In genomic region chr5:176388341-176389113, GRCh38 we compare ENCODE assay signal across 8 cellular contexts. TPM values are rescaled to one million over a fixed set of nuclear protein-coding genes. Genes with fewer than 3 reads are reported as not detected.
DNase-seq lines count a peak whose midpoint lies in the region; ATAC-seq, FAIRE-seq and TF ChIP-seq lines count a peak whose summit lies in the region.

Gene HIGD2A (plus strand): TSS chr5:176388751. CDS start chr5:176388820, 69 bp downstream.
Gene NOP16 (minus strand): TSS chr5:176388598. CDS start chr5:176388539, 59 bp downstream.

- H3K9me2 ChIP-seq in Loucy (replicated peaks; ENCODE audit: low read depth, low read length): no peaks in the 10 kb centered on the region

- peaks cover 4% of the 10 kb centered on the region; the same call in 1 of the 2 replicates for H3K36me3 ChIP-seq in Loucy (ENCODE audit: insufficient read depth, low read length)

- H3K9me3 ChIP-seq in Loucy (ENCODE audit: insufficient read depth, low read depth, low read length): no peaks in the 10 kb centered on the region

- FAIRE-seq in H54 (lab: Jason Lieb, UNC): peak; percentile 78

- peaks cover 29 to 31% of the 10 kb centered on the region in 2 donors for H3K4me1 Mint-ChIP-seq in natural killer cell treated with Interleukin-12 subunit alpha and Interleukin-12 subunit beta and Interleukin-15 and Interleukin-18, amount 100 ng/mL, for 72 hours (ENCODE audit: low read depth in 2 of 2)

- peak within 1 kb of the TSS; percentile 87 to 96 for H3K27ac Mint-ChIP-seq in natural killer cell treated with Interleukin-12 subunit alpha and Interleukin-12 subunit beta and Interleukin-15 and Interleukin-18, amount 100 ng/mL, for 72 hours

- H2AFZ ChIP-seq in Loucy (ENCODE audit: low read length): peak within 1 kb of the TSS; percentile 96

- peak within 1 kb of the TSS; percentile 88 for H3K4me2 ChIP-seq in Loucy (ENCODE audit: low read depth, low read length, poor library complexity, severe bottlenecking)

- H4K20me1 ChIP-seq in Loucy (ENCODE audit: insufficient read depth, low read length, poor library complexity, severe bottlenecking): no peaks in the 10 kb centered on the region

- no peaks in the 10 kb centered on the region for H3K9me3 Mint-ChIP-seq in natural killer cell treated with Interleukin-12 subunit alpha and Interleukin-12 subunit beta and Interleukin-15 and Interleukin-18, amount 100 ng/mL, for 72 hours

- ATAC-seq in natural killer cell treated with Interleukin-12 subunit alpha and Interleukin-12 subunit beta and Interleukin-15 and Interleukin-18, amount 100 ng/mL, for 72 hours: peak; percentile 95 to 96
- peak; percentile 95 for ATAC-seq in stimulated activated naive CD8-positive, alpha-beta T cell treated with anti-CD3 and anti-CD28 coated beads, Interleukin-15, Interleukin-2, amounts not matched to agents 100 U/mL and 50 U/mL, for 24 hours

- no peaks in the 10 kb centered on the region for H3K27me3 ChIP-seq in Loucy (ENCODE audit: insufficient read depth, low read length, poor library complexity, severe bottlenecking)

- DNase-seq in EL (peak; percentile 99), H54 (ENCODE audit: insufficient read length, low spot score) (peak; percentile 93), fibroblast of pulmonary artery (ENCODE audit: low read depth) (peak; percentile 99)
- peak; percentile 99 for DNase-seq in activated T-helper 9 cell treated with anti-CD3 and anti-CD28 coated beads, Interleukin-2, amount 50 U/mL, for 16 hours (ENCODE audit: low read depth)
- DNase-seq in natural killer cell treated with Interleukin-12 subunit alpha and Interleukin-12 subunit beta and Interleukin-15 and Interleukin-18, amount 100 ng/mL, for 72 hours (ENCODE audit: low spot score): peak; percentile 99
- DNase-seq in stimulated activated naive CD8-positive, alpha-beta T cell treated with anti-CD3 and anti-CD28 coated beads, Interleukin-15, Interleukin-2, amounts not matched to agents 100 U/mL and 50 U/mL, for 24 hours: peak; percentile 99

- peaks cover 6% of the 10 kb centered on the region for H3K4me1 ChIP-seq in Loucy (ENCODE audit: insufficient read depth, low read length, poor library complexity, severe bottlenecking)

- H3K9ac ChIP-seq in Loucy (ENCODE audit: low read depth, low read length, poor library complexity, severe bottlenecking): peak within 1 kb of the TSS; percentile 87

- peaks cover 22% of the 10 kb centered on the region for H3K36me3 Mint-ChIP-seq in natural killer cell treated with Interleukin-12 subunit alpha and Interleukin-12 subunit beta and Interleukin-15 and Interleukin-18, amount 100 ng/mL, for 72 hours

- H3F3A ChIP-seq in Loucy (ENCODE audit: low read depth): no peaks in the 10 kb centered on the region

- H3K79me2 ChIP-seq in Loucy (ENCODE audit: insufficient read depth, low read length): peaks cover 37% of the 10 kb centered on the region

- peak within 1 kb of the TSS; percentile 92 for H3K4me3 Mint-ChIP-seq in natural killer cell treated with Interleukin-12 subunit alpha and Interleukin-12 subunit beta and Interleukin-15 and Interleukin-18, amount 100 ng/mL, for 72 hours

- H3K4me3 ChIP-seq in Loucy (ENCODE audit: low read length, poor library complexity, severe bottlenecking): peak within 1 kb of the TSS; percentile 96
- H3K4me3 ChIP-seq in fibroblast of pulmonary artery (replicated peaks; ENCODE audit: low read depth, low read length): peak within 1 kb of the TSS; percentile 84

- peak; percentile 72 for TF ChIP-seq POLR2A in H54 (IDR thresholded peaks at IDR 0.05; ENCODE audit: low read depth, low read length)
- TF ChIP-seq POLR2A in Raji (IDR thresholded peaks at IDR 0.05; ENCODE audit: insufficient read depth, low read depth, low read length): peak; percentile 90

- H3K27me3 Mint-ChIP-seq in natural killer cell treated with Interleukin-12 subunit alpha and Interleukin-12 subunit beta and Interleukin-15 and Interleukin-18, amount 100 ng/mL, for 72 hours: no peaks in the 10 kb centered on the region

- TF ChIP-seq CTCF in Loucy (conservative IDR thresholded peaks at IDR 0.05; ENCODE audit: low read length): no peak
- no peak for TF ChIP-seq CTCF in fibroblast of pulmonary artery (IDR thresholded peaks at IDR 0.05; ENCODE audit: low read length, missing control alignments)

RNA-seq across cellular contexts. Expression of gene HIGD2A, which starts in this region (rescaled TPM):
- total RNA-seq in natural killer cell treated with Interleukin-12 subunit alpha and Interleukin-12 subunit beta and Interleukin-15 and Interleukin-18, amount 100 ng/mL, for 72 hours: 100 to 1,000 TPM in 1 of 2 donors, 10 to 100 TPM in 1; 88.9 to 117 TPM

RNA-seq across cellular contexts. Expression of gene NOP16, which starts in this region (rescaled TPM):
- 100 to 1,000 TPM in 1 of 2 donors, 10 to 100 TPM in 1; 62.0 to 155 TPM for total RNA-seq in natural killer cell treated with Interleukin-12 subunit alpha and Interleukin-12 subunit beta and Interleukin-15 and Interleukin-18, amount 100 ng/mL, for 72 hours

Comparison
In these comparisons a context has a peak if more than half of its experiments do, and no peak if none do; other contexts are left out.
1. Peak in every context shown above with its lines: DNase-seq, ATAC-seq and H3K4me3 ChIP-seq.